8 cellular contexts compared by ENCODE assay signal in genomic region chr2:224945134-224945533, GRCh38.
DNase-seq lines count a peak whose midpoint lies in the region; ATAC-seq, FAIRE-seq and TF ChIP-seq lines count a peak whose summit lies in the region.

No MANE protein-coding gene starts in this region.

- TF ChIP-seq RAD21 in HepG2 (CRISPR knock-in tag; IDR thresholded peaks at IDR 0.05) = no peak

- H3K4me3 ChIP-seq in right lobe of liver = no peak overlapping the region
- H3K4me3 ChIP-seq in HepG2 (replicated peaks in 1 of 3; ENCODE audit: insufficient read depth in 1 of 3, low read depth in 2 of 3, low read length in 3 of 3) = no peak overlapping the region
- H3K4me3 ChIP-seq in esophagus squamous epithelium = peak overlapping the region in 2 of 4 donors; percentile 30 to 42

- no peaks in the 10 kb centered on the region for H3K79me2 ChIP-seq in HepG2 (ENCODE audit: insufficient read depth, low read length)

- intact Hi-C loops in right lobe of liver (cut with DNase I) = no loop called here
- intact Hi-C loops in HepG2 (cut with micrococcal nuclease; ENCODE audit: unreplicated experiment) = no loop called here
- intact Hi-C loops in esophagus squamous epithelium (cut with DNase I) = no loop called here

- CTCF ChIA-PET in HepG2 (lab: Yijun Ruan, JAX; ENCODE audit: low intra/inter-chr PET ratio, low total read pairs) = no interaction called here

- H2AFZ ChIP-seq in HepG2 (ENCODE audit: low read length) = no peak overlapping the region

- POLR2A ChIA-PET in HepG2 (lab: Yijun Ruan, JAX) = no interaction called here

- TF ChIP-seq EP300 in HepG2 (IDR thresholded peaks at IDR 0.05; ENCODE audit: low read depth in 2 of 2, low read length in 2 of 2) = no peak
- no peak for TF ChIP-seq EP300 in HepG2 (CRISPR knock-in tag; IDR thresholded peaks at IDR 0.05; ENCODE audit: borderline replicate concordance)

- H3K27ac ChIP-seq in right lobe of liver = no peak overlapping the region
- no peak overlapping the region for H3K27ac ChIP-seq in HepG2 (ENCODE audit: extremely low read length, insufficient read depth, low read length)
- H3K27ac ChIP-seq in esophagus squamous epithelium = peak overlapping the region in 3 of 4 donors; percentile 1 to 32 (median 11)

- no peak for FAIRE-seq in HepG2 (lab: Jason Lieb, UNC)

- H3K36me3 ChIP-seq in right lobe of liver = no peaks in the 10 kb centered on the region
- H3K36me3 ChIP-seq in HepG2 (replicated peaks in 1 of 2; ENCODE audit: control insufficient read depth in 1 of 2, insufficient read depth in 2 of 2, low read length in 2 of 2) = no peaks in the 10 kb centered on the region
- no peaks in the 10 kb centered on the region for H3K36me3 ChIP-seq in esophagus squamous epithelium

- peak; percentile 60 to 73 (median 64) for ATAC-seq in right lobe of liver
- ATAC-seq in HepG2 = no peak
- ATAC-seq in HG03097 (IDR thresholded peaks at IDR 0.05; ENCODE audit: low FRiP score, unreplicated experiment) = no peak

- TF ChIP-seq CTCF in right lobe of liver (IDR thresholded peaks at IDR 0.05) (no peak), HepG2 (CRISPR knock-in tag; IDR thresholded peaks at IDR 0.05) (no peak), esophagus squamous epithelium (IDR thresholded peaks at IDR 0.05) (no peak)

- no peaks in the 10 kb centered on the region for H3K4me1 ChIP-seq in right lobe of liver
- no peaks in the 10 kb centered on the region for H3K4me1 ChIP-seq in HepG2 (ENCODE audit: insufficient read depth, low read length)
- peaks cover 0 to 6% (median 0%) of the 10 kb centered on the region in 3 donors for H3K4me1 ChIP-seq in esophagus squamous epithelium

- no peak overlapping the region for H3K4me2 ChIP-seq in HepG2 (ENCODE audit: low read depth, low read length)

- H3K9me3 ChIP-seq in right lobe of liver = no peaks in the 10 kb centered on the region
- no peaks in the 10 kb centered on the region for H3K9me3 ChIP-seq in HepG2 (ENCODE audit: low read length)
- H3K9me3 ChIP-seq in esophagus squamous epithelium = no peaks in the 10 kb centered on the region

- in situ Hi-C loops in HepG2 (cut with HindIII; ENCODE audit: extremely low pct_ligation_motif_present, low pct_unique_long_range_greater_than_20kb) = no loop called here

- peak; percentile 39 for TF ChIP-seq POLR2A in right lobe of liver (IDR thresholded peaks at IDR 0.05)
- no peak for TF ChIP-seq POLR2A in HepG2 (IDR thresholded peaks at IDR 0.05; ENCODE audit: insufficient read depth in 1 of 2, low read depth in 2 of 2, low read length in 2 of 2)
- peak in 1 of 4 donors; percentile 30 for TF ChIP-seq POLR2A in esophagus squamous epithelium (IDR thresholded peaks at IDR 0.05)

- H3K9ac ChIP-seq in HepG2 (ENCODE audit: insufficient read depth, low read depth, low read length) = no peak overlapping the region

- no TSS peak for BruUV-seq in HepG2 (replicated peaks; lab: Mats Ljungman, UMichigan)

- H3K27me3 ChIP-seq in right lobe of liver (no peaks in the 10 kb centered on the region), HepG2 (ENCODE audit: control insufficient read depth in 1 of 2, insufficient read depth in 2 of 2, low read length in 2 of 2) (0 out of 5 replicates have a peak, but pooled peaks cover 0 to 4% of the 10 kb centered on the region in 2 experiments), esophagus squamous epithelium (no peaks in the 10 kb centered on the region)

- no peaks in the 10 kb centered on the region for H4K20me1 ChIP-seq in HepG2 (ENCODE audit: insufficient read depth, low read length)

- no peak for DNase-seq in right lobe of liver
- no peak for DNase-seq in HepG2 (ENCODE audit: low spot score)
- peak; percentile 88 for DNase-seq in MV-4-11 (lab: John Stamatoyannopoulos, UW)
- DNase-seq in esophagus squamous epithelium (lab: John Stamatoyannopoulos, UW) = no peak
- DNase-seq in T1000 (lab: John Stamatoyannopoulos, UW) = no peak
- no peak for DNase-seq in DMS 273 treated with DMSO at 0.1 percent for 48 hours (lab: John Stamatoyannopoulos, UW)
- no peak for DNase-seq in LoVo (ENCODE audit: low spot score)

TF ChIP-seq in HepG2, 621 proteins besides CTCF, POLR2A, EP300 and RAD21:
- TF ChIP-seq SATB2 (CRISPR knock-in tag; IDR thresholded peaks at IDR 0.05) (no peak), ZNF260 (CRISPR knock-in tag; IDR thresholded peaks at IDR 0.05; ENCODE audit: borderline replicate concordance, low read depth) (no peak), NFYB (CRISPR knock-in tag; IDR thresholded peaks at IDR 0.05) (no peak), NPAS2 (CRISPR knock-in tag; IDR thresholded peaks at IDR 0.05; ENCODE audit: borderline replicate concordance) (no peak)

Comparison
In these comparisons a context has a peak if more than half of its experiments do, and no peak if none do; other contexts are left out.
1. ATAC-seq: peak in right lobe of liver (4 of 4); none in HepG2 (single experiment) and HG03097 (single experiment).
2. H3K27ac ChIP-seq: peak in esophagus squamous epithelium (3 of 4); none in right lobe of liver (0 of 3) and HepG2 (single experiment).